Comparison of ENCODE assay signal across 1 cellular context in the genomic region with DNA sequence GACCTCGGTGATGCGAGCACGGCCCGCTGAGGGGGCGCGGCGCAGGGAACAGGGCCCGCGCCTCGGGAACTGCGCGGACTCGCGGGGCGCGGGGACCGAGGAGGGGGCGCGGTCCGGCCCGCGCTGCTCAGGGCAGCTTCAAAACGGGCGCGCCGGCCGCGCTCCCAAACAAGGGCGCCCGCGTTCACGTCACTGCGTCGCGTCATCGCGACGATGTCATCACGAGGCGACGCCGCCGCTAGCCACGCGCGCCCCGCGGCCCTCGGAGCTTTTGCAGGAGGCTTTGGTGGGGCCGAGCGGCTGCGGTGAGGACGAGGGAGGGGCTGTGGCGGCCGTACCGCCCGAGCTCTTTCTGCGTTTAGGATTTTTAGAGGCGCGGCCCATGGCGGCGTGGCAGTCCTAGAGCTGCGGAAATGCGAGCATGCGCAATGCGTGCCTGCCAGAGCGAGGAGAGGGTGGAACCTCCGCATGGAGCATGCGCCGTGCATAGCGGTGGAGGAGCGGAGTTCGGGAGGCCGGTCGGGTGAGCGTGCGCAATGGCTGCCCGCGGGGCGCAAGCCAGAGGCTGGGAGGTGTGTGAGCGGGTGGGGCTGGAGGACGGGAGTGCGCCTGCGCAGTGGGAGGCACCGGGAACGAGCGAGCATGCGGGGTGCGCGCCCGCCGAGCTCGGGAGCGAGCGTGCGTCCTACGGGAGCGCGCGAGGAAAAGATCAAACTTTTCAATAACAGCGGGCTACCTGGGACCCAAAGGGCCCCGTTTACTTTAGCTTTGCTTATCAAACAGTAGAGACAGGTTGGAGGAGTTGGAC.
TF ChIP-seq lines count a peak whose summit lies in the region.

A gene with protein sequence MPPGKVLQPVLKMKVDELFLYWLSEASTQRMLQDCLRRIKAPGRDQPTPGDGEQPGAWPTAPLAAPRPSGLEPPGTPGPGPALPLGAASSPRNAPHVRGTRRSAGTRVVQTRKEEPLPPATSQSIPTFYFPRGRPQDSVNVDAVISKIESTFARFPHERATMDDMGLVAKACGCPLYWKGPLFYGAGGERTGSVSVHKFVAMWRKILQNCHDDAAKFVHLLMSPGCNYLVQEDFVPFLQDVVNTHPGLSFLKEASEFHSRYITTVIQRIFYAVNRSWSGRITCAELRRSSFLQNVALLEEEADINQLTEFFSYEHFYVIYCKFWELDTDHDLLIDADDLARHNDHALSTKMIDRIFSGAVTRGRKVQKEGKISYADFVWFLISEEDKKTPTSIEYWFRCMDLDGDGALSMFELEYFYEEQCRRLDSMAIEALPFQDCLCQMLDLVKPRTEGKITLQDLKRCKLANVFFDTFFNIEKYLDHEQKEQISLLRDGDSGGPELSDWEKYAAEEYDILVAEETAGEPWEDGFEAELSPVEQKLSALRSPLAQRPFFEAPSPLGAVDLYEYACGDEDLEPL (minus strand): TSS at position 140 of the 808 bp plus-strand sequence. CDS start 216 bp downstream, outside the sequence.

TF ChIP-seq in HepG2, 621 proteins besides CTCF, POLR2A, EP300 and RAD21 (continued from another document and continues in another):
- TF ChIP-seq, protein P1, sequence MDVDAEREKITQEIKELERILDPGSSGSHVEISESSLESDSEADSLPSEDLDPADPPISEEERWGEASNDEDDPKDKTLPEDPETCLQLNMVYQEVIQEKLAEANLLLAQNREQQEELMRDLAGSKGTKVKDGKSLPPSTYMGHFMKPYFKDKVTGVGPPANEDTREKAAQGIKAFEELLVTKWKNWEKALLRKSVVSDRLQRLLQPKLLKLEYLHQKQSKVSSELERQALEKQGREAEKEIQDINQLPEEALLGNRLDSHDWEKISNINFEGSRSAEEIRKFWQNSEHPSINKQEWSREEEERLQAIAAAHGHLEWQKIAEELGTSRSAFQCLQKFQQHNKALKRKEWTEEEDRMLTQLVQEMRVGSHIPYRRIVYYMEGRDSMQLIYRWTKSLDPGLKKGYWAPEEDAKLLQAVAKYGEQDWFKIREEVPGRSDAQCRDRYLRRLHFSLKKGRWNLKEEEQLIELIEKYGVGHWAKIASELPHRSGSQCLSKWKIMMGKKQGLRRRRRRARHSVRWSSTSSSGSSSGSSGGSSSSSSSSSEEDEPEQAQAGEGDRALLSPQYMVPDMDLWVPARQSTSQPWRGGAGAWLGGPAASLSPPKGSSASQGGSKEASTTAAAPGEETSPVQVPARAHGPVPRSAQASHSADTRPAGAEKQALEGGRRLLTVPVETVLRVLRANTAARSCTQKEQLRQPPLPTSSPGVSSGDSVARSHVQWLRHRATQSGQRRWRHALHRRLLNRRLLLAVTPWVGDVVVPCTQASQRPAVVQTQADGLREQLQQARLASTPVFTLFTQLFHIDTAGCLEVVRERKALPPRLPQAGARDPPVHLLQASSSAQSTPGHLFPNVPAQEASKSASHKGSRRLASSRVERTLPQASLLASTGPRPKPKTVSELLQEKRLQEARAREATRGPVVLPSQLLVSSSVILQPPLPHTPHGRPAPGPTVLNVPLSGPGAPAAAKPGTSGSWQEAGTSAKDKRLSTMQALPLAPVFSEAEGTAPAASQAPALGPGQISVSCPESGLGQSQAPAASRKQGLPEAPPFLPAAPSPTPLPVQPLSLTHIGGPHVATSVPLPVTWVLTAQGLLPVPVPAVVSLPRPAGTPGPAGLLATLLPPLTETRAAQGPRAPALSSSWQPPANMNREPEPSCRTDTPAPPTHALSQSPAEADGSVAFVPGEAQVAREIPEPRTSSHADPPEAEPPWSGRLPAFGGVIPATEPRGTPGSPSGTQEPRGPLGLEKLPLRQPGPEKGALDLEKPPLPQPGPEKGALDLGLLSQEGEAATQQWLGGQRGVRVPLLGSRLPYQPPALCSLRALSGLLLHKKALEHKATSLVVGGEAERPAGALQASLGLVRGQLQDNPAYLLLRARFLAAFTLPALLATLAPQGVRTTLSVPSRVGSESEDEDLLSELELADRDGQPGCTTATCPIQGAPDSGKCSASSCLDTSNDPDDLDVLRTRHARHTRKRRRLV (CRISPR knock-in tag; IDR thresholded peaks at IDR 0.05), result no peak
- TF ChIP-seq ZMYM4 (CRISPR knock-in tag; IDR thresholded peaks at IDR 0.05) (peak; percentile 77; the same call in 1 of the 2 replicates), ZNF296 (CRISPR knock-in tag; conservative IDR thresholded peaks at IDR 0.05) (no peak), NFATC3 (CRISPR knock-in tag; IDR thresholded peaks at IDR 0.05) (no peak), ZNF468 (CRISPR knock-in tag; IDR thresholded peaks at IDR 0.05) (no peak), FLYWCH1 (CRISPR knock-in tag; IDR thresholded peaks at IDR 0.05) (no peak), SMARCE1 (IDR thresholded peaks at IDR 0.05; ENCODE audit: borderline replicate concordance) (no peak), SPEN (CRISPR knock-in tag; IDR thresholded peaks at IDR 0.05; ENCODE audit: low read depth) (peak; percentile 92), HNRNPL (IDR thresholded peaks at IDR 0.05; ENCODE audit: low read depth, low read length) (0 out of 2 replicates have a peak, but pooled peaks have one; percentile 38), MEIS1 (CRISPR knock-in tag; IDR thresholded peaks at IDR 0.05; ENCODE audit: borderline replicate concordance) (peak; percentile 64; the same call in 1 of the 2 replicates), CEBPB (IDR thresholded peaks at IDR 0.05; ENCODE audit: borderline replicate concordance, low read depth, low read length) (no peak), HDAC2 (CRISPR knock-in tag; IDR thresholded peaks at IDR 0.05) (peak; percentile 82), ZNF496 (CRISPR knock-in tag; IDR thresholded peaks at IDR 0.05; ENCODE audit: insufficient replicate concordance) (no peak), MXI1 (IDR thresholded peaks at IDR 0.05; ENCODE audit: borderline replicate concordance, low read depth, low read length) (peak; percentile 86; the same call in 2 of the 3 replicates), ZSCAN12 (CRISPR knock-in tag; IDR thresholded peaks at IDR 0.05) (peak; percentile 61; the same call in 1 of the 2 replicates), PHF8 (CRISPR knock-in tag; IDR thresholded peaks at IDR 0.05) (peak; percentile 100), NCOR1 (IDR thresholded peaks at IDR 0.05; ENCODE audit: borderline replicate concordance, low read length) (no peak), SMAD1 (CRISPR knock-in tag; IDR thresholded peaks at IDR 0.05; ENCODE audit: borderline replicate concordance, low read depth) (no peak), HOXA9 (CRISPR knock-in tag; IDR thresholded peaks at IDR 0.05; ENCODE audit: borderline replicate concordance) (peak; percentile 26; the same call in 1 of the 2 replicates), EZH2 (conservative IDR thresholded peaks at IDR 0.05; ENCODE audit: low read depth, low read length) (no peak)
- TF ChIP-seq, protein P2, sequence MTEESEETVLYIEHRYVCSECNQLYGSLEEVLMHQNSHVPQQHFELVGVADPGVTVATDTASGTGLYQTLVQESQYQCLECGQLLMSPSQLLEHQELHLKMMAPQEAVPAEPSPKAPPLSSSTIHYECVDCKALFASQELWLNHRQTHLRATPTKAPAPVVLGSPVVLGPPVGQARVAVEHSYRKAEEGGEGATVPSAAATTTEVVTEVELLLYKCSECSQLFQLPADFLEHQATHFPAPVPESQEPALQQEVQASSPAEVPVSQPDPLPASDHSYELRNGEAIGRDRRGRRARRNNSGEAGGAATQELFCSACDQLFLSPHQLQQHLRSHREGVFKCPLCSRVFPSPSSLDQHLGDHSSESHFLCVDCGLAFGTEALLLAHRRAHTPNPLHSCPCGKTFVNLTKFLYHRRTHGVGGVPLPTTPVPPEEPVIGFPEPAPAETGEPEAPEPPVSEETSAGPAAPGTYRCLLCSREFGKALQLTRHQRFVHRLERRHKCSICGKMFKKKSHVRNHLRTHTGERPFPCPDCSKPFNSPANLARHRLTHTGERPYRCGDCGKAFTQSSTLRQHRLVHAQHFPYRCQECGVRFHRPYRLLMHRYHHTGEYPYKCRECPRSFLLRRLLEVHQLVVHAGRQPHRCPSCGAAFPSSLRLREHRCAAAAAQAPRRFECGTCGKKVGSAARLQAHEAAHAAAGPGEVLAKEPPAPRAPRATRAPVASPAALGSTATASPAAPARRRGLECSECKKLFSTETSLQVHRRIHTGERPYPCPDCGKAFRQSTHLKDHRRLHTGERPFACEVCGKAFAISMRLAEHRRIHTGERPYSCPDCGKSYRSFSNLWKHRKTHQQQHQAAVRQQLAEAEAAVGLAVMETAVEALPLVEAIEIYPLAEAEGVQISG (CRISPR knock-in tag; IDR thresholded peaks at IDR 0.05), result peak; percentile 91
- TF ChIP-seq, protein P3, sequence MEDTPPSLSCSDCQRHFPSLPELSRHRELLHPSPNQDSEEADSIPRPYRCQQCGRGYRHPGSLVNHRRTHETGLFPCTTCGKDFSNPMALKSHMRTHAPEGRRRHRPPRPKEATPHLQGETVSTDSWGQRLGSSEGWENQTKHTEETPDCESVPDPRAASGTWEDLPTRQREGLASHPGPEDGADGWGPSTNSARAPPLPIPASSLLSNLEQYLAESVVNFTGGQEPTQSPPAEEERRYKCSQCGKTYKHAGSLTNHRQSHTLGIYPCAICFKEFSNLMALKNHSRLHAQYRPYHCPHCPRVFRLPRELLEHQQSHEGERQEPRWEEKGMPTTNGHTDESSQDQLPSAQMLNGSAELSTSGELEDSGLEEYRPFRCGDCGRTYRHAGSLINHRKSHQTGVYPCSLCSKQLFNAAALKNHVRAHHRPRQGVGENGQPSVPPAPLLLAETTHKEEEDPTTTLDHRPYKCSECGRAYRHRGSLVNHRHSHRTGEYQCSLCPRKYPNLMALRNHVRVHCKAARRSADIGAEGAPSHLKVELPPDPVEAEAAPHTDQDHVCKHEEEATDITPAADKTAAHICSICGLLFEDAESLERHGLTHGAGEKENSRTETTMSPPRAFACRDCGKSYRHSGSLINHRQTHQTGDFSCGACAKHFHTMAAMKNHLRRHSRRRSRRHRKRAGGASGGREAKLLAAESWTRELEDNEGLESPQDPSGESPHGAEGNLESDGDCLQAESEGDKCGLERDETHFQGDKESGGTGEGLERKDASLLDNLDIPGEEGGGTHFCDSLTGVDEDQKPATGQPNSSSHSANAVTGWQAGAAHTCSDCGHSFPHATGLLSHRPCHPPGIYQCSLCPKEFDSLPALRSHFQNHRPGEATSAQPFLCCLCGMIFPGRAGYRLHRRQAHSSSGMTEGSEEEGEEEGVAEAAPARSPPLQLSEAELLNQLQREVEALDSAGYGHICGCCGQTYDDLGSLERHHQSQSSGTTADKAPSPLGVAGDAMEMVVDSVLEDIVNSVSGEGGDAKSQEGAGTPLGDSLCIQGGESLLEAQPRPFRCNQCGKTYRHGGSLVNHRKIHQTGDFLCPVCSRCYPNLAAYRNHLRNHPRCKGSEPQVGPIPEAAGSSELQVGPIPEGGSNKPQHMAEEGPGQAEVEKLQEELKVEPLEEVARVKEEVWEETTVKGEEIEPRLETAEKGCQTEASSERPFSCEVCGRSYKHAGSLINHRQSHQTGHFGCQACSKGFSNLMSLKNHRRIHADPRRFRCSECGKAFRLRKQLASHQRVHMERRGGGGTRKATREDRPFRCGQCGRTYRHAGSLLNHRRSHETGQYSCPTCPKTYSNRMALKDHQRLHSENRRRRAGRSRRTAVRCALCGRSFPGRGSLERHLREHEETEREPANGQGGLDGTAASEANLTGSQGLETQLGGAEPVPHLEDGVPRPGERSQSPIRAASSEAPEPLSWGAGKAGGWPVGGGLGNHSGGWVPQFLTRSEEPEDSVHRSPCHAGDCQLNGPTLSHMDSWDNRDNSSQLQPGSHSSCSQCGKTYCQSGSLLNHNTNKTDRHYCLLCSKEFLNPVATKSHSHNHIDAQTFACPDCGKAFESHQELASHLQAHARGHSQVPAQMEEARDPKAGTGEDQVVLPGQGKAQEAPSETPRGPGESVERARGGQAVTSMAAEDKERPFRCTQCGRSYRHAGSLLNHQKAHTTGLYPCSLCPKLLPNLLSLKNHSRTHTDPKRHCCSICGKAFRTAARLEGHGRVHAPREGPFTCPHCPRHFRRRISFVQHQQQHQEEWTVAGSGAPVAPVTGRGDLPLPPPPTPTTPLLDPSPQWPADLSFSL (CRISPR knock-in tag; IDR thresholded peaks at IDR 0.05), result no peak
- TF ChIP-seq, protein P4, sequence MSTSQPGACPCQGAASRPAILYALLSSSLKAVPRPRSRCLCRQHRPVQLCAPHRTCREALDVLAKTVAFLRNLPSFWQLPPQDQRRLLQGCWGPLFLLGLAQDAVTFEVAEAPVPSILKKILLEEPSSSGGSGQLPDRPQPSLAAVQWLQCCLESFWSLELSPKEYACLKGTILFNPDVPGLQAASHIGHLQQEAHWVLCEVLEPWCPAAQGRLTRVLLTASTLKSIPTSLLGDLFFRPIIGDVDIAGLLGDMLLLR (CRISPR knock-in tag; IDR thresholded peaks at IDR 0.05), result peak; percentile 95
- TF ChIP-seq, protein P5, sequence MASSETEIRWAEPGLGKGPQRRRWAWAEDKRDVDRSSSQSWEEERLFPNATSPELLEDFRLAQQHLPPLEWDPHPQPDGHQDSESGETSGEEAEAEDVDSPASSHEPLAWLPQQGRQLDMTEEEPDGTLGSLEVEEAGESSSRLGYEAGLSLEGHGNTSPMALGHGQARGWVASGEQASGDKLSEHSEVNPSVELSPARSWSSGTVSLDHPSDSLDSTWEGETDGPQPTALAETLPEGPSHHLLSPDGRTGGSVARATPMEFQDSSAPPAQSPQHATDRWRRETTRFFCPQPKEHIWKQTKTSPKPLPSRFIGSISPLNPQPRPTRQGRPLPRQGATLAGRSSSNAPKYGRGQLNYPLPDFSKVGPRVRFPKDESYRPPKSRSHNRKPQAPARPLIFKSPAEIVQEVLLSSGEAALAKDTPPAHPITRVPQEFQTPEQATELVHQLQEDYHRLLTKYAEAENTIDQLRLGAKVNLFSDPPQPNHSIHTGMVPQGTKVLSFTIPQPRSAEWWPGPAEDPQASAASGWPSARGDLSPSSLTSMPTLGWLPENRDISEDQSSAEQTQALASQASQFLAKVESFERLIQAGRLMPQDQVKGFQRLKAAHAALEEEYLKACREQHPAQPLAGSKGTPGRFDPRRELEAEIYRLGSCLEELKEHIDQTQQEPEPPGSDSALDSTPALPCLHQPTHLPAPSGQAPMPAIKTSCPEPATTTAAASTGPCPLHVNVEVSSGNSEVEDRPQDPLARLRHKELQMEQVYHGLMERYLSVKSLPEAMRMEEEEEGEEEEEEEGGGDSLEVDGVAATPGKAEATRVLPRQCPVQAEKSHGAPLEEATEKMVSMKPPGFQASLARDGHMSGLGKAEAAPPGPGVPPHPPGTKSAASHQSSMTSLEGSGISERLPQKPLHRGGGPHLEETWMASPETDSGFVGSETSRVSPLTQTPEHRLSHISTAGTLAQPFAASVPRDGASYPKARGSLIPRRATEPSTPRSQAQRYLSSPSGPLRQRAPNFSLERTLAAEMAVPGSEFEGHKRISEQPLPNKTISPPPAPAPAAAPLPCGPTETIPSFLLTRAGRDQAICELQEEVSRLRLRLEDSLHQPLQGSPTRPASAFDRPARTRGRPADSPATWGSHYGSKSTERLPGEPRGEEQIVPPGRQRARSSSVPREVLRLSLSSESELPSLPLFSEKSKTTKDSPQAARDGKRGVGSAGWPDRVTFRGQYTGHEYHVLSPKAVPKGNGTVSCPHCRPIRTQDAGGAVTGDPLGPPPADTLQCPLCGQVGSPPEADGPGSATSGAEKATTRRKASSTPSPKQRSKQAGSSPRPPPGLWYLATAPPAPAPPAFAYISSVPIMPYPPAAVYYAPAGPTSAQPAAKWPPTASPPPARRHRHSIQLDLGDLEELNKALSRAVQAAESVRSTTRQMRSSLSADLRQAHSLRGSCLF (CRISPR knock-in tag; IDR thresholded peaks at IDR 0.05; ENCODE audit: borderline replicate concordance), result no peak
- TF ChIP-seq, protein P6, sequence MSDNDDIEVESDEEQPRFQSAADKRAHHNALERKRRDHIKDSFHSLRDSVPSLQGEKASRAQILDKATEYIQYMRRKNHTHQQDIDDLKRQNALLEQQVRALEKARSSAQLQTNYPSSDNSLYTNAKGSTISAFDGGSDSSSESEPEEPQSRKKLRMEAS (IDR thresholded peaks at IDR 0.05), result no peak
- TF ChIP-seq, protein P7, sequence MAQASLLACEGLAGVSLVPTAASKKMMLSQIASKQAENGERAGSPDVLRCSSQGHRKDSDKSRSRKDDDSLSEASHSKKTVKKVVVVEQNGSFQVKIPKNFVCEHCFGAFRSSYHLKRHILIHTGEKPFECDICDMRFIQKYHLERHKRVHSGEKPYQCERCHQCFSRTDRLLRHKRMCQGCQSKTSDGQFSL (CRISPR knock-in tag; IDR thresholded peaks at IDR 0.05), result 0 out of 2 replicates have a peak, but pooled peaks have one; percentile 66
